16 cellular contexts compared by ENCODE assay signal in genomic region chrX:11541510-11541909, GRCh38.
DNase-seq lines count a peak whose midpoint lies in the region; ATAC-seq and TF ChIP-seq lines count a peak whose summit lies in the region.
"Had no signal": no experiment of that assay in that cellular context is flagged by ENCODE, and none has a peak within 500 bp of the region (broad histone marks: within the 10 kb centered on the region; RNA-seq: fewer than 3 reads in every experiment).

No MANE protein-coding gene starts in this region.

- H3K36me3 Mint-ChIP-seq in stimulated activated effector memory CD8-positive, alpha-beta T cell treated with anti-CD3 and anti-CD28 coated beads, Interleukin-12 subunit alpha, Interleukin-12 subunit beta, amount 100 ng/mL, for 72 hours: no peaks in the 10 kb centered on the region

- H3K9me3 ChIP-seq in IMR-90 (ENCODE audit: control insufficient read depth, insufficient read depth, low read length) (no peaks in the 10 kb centered on the region; the same call in 1 of the 2 replicates), gastrocnemius medialis (no peaks in the 10 kb centered on the region)

- CTCF ChIA-PET in IMR-90 (lab: Yijun Ruan, JAX): no interaction called here

- no peak overlapping the region for H3K14ac ChIP-seq in IMR-90 (replicated peaks; ENCODE audit: low read depth, low read length)

- intact Hi-C loops in IMR-90 (cut with micrococcal nuclease): no loop called here
- intact Hi-C loops in gastrocnemius medialis (cut with DNase I; ENCODE audit: low total_unique reads): loop anchor here (5.0 to 10.0 kb wide), 2 partner anchors 126 to 1367 kb away; partner anchors contain the start of gene ARHGAP6

- dilution Hi-C loops in IMR-90 (cut with HindIII; ENCODE audit: low sequenced_read_pairs, unreplicated experiment): no loop called here

- no peak overlapping the region for H2BK20ac ChIP-seq in IMR-90 (ENCODE audit: low read depth, low read length)

- no peak overlapping the region for H3K4me3 Mint-ChIP-seq in stimulated activated effector memory CD8-positive, alpha-beta T cell treated with anti-CD3 and anti-CD28 coated beads, Interleukin-12 subunit alpha, Interleukin-12 subunit beta, amount 100 ng/mL, for 72 hours
- H3K4me3 Mint-ChIP-seq: CD4-positive, alpha-beta T cell had no signal

- no peak overlapping the region for H2BK5ac ChIP-seq in IMR-90 (ENCODE audit: low read depth, low read length, poor library complexity, severe bottlenecking)

- H3K9ac ChIP-seq in IMR-90 (ENCODE audit: low read depth, low read length): no peak overlapping the region
- H3K9ac ChIP-seq: BLaER1 treated with 17β-estradiol and CSF1 and Interleukin-3, amounts not matched to agents 10 nM and 100 nM had no signal

- BruUV-seq in IMR-90 (replicated peaks; lab: Mats Ljungman, UMichigan): no TSS peak

- no peak overlapping the region for H3K4ac ChIP-seq in IMR-90 (ENCODE audit: low read depth, low read length)

- H3K23ac ChIP-seq in IMR-90 (ENCODE audit: low read depth, low read length): no peak overlapping the region

- in situ Hi-C loops in IMR-90 (cut with MboI; ENCODE audit: low sequenced_read_pairs): no loop called here
- in situ Hi-C loops in gastrocnemius medialis (cut with MboI; ENCODE audit: low sequenced_read_pairs in 4 of 4): loop anchor here in 1 of 4 donors (25.0 kb wide), 1 partner anchor 221 kb away; the partner anchor contains the start of gene MSL3

- no peak overlapping the region for H2AK9ac ChIP-seq in IMR-90 (replicated peaks; ENCODE audit: low read depth, low read length, poor library complexity)

- DNase-seq in IMR-90 (no peak), amniotic epithelial cell (ENCODE audit: low read depth) (peak; percentile 64), fibroblast of the aortic adventitia (ENCODE audit: low read depth) (peak; percentile 32), gastrocnemius medialis (no peak), putamen (ENCODE audit: low spot score) (no peak), D341Med (ENCODE audit: low spot score) (no peak)
- DNase-seq in stimulated activated effector memory CD8-positive, alpha-beta T cell treated with anti-CD3 and anti-CD28 coated beads, Interleukin-12 subunit alpha, Interleukin-12 subunit beta, amount 100 ng/mL, for 72 hours (ENCODE audit: low spot score in 2 of 2): no peak
- DNase-seq: CD4-positive, alpha-beta T cell; DMS53; GOT3; NCI-H2029 treated with DMSO at 0.1 percent for 48 hours; NCI-H526 treated with DMSO at 0.1 percent for 48 hours; PC-9 had no signal

- no peaks in the 10 kb centered on the region for H3K9me3 Mint-ChIP-seq in stimulated activated effector memory CD8-positive, alpha-beta T cell treated with anti-CD3 and anti-CD28 coated beads, Interleukin-12 subunit alpha, Interleukin-12 subunit beta, amount 100 ng/mL, for 72 hours
- H3K9me3 Mint-ChIP-seq: CD4-positive, alpha-beta T cell had no signal

- no peak for ATAC-seq in IMR-90 (ENCODE audit: low read depth)
- ATAC-seq in gastrocnemius medialis: peak; percentile 28 to 37
- no peak for ATAC-seq in stimulated activated effector memory CD8-positive, alpha-beta T cell treated with anti-CD3 and anti-CD28 coated beads, Interleukin-12 subunit alpha, Interleukin-12 subunit beta, amount 100 ng/mL, for 72 hours

- no peaks in the 10 kb centered on the region for H4K20me1 ChIP-seq in IMR-90 (ENCODE audit: insufficient read depth, low read length)
- H4K20me1 ChIP-seq: BLaER1 treated with 17β-estradiol and CSF1 and Interleukin-3, amounts not matched to agents 10 nM and 100 nM had no signal

- no peak for TF ChIP-seq RAD21 in IMR-90 (IDR thresholded peaks at IDR 0.05; ENCODE audit: low read length)

- H3K27me3 ChIP-seq in IMR-90 (ENCODE audit: control insufficient read depth, insufficient read depth, low read length) (no peaks in the 10 kb centered on the region), gastrocnemius medialis (no peaks in the 10 kb centered on the region)

- no peaks in the 10 kb centered on the region for H3K9me1 ChIP-seq in IMR-90 (ENCODE audit: insufficient read depth, low read length)

- H3K79me1 ChIP-seq in IMR-90 (ENCODE audit: low read depth in 1 of 2, low read length in 2 of 2): no peaks in the 10 kb centered on the region

- no peak overlapping the region for H3K18ac ChIP-seq in IMR-90 (ENCODE audit: low read depth, low read length)

- H3K36me3 ChIP-seq in IMR-90 (ENCODE audit: control insufficient read depth, insufficient read depth, low read length) (no peaks in the 10 kb centered on the region), gastrocnemius medialis (no peaks in the 10 kb centered on the region)
- H3K36me3 ChIP-seq: BLaER1 treated with 17β-estradiol and CSF1 and Interleukin-3, amounts not matched to agents 10 nM and 100 nM; HAP-1 had no signal

- no peak overlapping the region for H4K5ac ChIP-seq in IMR-90 (ENCODE audit: low read depth, low read length)

- no peak overlapping the region for H3K56ac ChIP-seq in IMR-90 (ENCODE audit: extremely low read depth, insufficient read depth, low read length)

- H3K27ac Mint-ChIP-seq in stimulated activated effector memory CD8-positive, alpha-beta T cell treated with anti-CD3 and anti-CD28 coated beads, Interleukin-12 subunit alpha, Interleukin-12 subunit beta, amount 100 ng/mL, for 72 hours: no peak overlapping the region
- H3K27ac Mint-ChIP-seq: CD4-positive, alpha-beta T cell had no signal

- H3K4me3 ChIP-seq in IMR-90 (ENCODE audit: insufficient read depth, low read depth, low read length): no peak overlapping the region
- no peak overlapping the region for H3K4me3 ChIP-seq in fibroblast of the aortic adventitia (ENCODE audit: low read depth, low read length)
- H3K4me3 ChIP-seq in gastrocnemius medialis: no peak overlapping the region
- H3K4me3 ChIP-seq: BLaER1 treated with 17β-estradiol and CSF1 and Interleukin-3, amounts not matched to agents 10 nM and 100 nM; HAP-1; PC-9 had no signal

- H3K4me2 ChIP-seq in IMR-90 (ENCODE audit: low read depth, low read length): no peak overlapping the region
- H3K4me2 ChIP-seq: PC-9 had no signal

- POLR2A ChIA-PET in IMR-90 (lab: Charles Lee; ENCODE audit: unreplicated experiment): no interaction called here

- TF ChIP-seq CTCF in IMR-90 (conservative IDR thresholded peaks at IDR 0.05; ENCODE audit: low read depth, low read length): no peak
- TF ChIP-seq CTCF in fibroblast of the aortic adventitia (IDR thresholded peaks at IDR 0.05; ENCODE audit: insufficient read depth, low read length): no peak
- no peak for TF ChIP-seq CTCF in gastrocnemius medialis (IDR thresholded peaks at IDR 0.05 in 4 of 5, conservative IDR thresholded peaks at IDR 0.05 in 1 of 5)

- no peak overlapping the region for H2BK120ac ChIP-seq in IMR-90 (ENCODE audit: low read depth, low read length)

- no peak for TF ChIP-seq POLR2A in IMR-90 (IDR thresholded peaks at IDR 0.05; ENCODE audit: low read depth, low read length)
- TF ChIP-seq POLR2A in gastrocnemius medialis (IDR thresholded peaks at IDR 0.05): no peak

- H3K4me1 Mint-ChIP-seq in stimulated activated effector memory CD8-positive, alpha-beta T cell treated with anti-CD3 and anti-CD28 coated beads, Interleukin-12 subunit alpha, Interleukin-12 subunit beta, amount 100 ng/mL, for 72 hours: no peaks in the 10 kb centered on the region

- H4K91ac ChIP-seq in IMR-90 (ENCODE audit: insufficient read depth, low read depth, low read length): no peak overlapping the region

- H4K8ac ChIP-seq in IMR-90 (ENCODE audit: low read depth in 2 of 2, low read length in 2 of 2): no peak overlapping the region

- H3K27ac ChIP-seq in IMR-90 (ENCODE audit: insufficient read depth, low read length) (no peak overlapping the region), gastrocnemius medialis (peak overlapping the region; percentile 67 to 81 (median 78))
- H3K27ac ChIP-seq: BLaER1 treated with 17β-estradiol and CSF1 and Interleukin-3, amounts not matched to agents 10 nM and 100 nM; HL-60; PC-9 had no signal

- H2BK15ac ChIP-seq in IMR-90 (ENCODE audit: low read depth, low read length): no peak overlapping the region

- no CpG with 5 or more reads among the region's 1 CpG for WGBS in IMR-90 (ENCODE audit: extremely low coverage in 2 of 2, insufficient read length in 1 of 2), 2 experiments

- no peaks in the 10 kb centered on the region for H3K4me1 ChIP-seq in IMR-90 (ENCODE audit: control insufficient read depth, insufficient read depth, low read length)
- peaks cover 2 to 12% of the 10 kb centered on the region in 2 donors for H3K4me1 ChIP-seq in gastrocnemius medialis
- H3K4me1 ChIP-seq: HAP-1 had no signal

- no peak overlapping the region for H2AK5ac ChIP-seq in IMR-90 (ENCODE audit: low read depth, low read length)

- no peak overlapping the region for H2AFZ ChIP-seq in IMR-90 (replicated peaks; ENCODE audit: low read length, poor library complexity)
- H2AFZ ChIP-seq: PC-9 had no signal

TF ChIP-seq in IMR-90, 13 proteins besides CTCF, POLR2A, EP300 and RAD21:
- TF ChIP-seq NFE2L2 (IDR thresholded peaks at IDR 0.05; ENCODE audit: low read depth, low read length) (no peak), CEBPB (IDR thresholded peaks at IDR 0.05; ENCODE audit: low read depth, low read length) (peak; percentile 37; the same call in 1 of the 2 replicates), CHD1 (IDR thresholded peaks at IDR 0.05; ENCODE audit: low read depth, low read length) (no peak)

Comparison
In these comparisons a context has a peak if more than half of its experiments do, and no peak if none do; other contexts are left out.
1. ATAC-seq: peak in gastrocnemius medialis (2 of 2); none in IMR-90 (single experiment) and stimulated activated effector memory CD8-positive, alpha-beta T cell treated with anti-CD3 and anti-CD28 coated beads, Interleukin-12 subunit alpha, Interleukin-12 subunit beta, amount 100 ng/mL, for 72 hours (single experiment).
2. DNase-seq: peak in amniotic epithelial cell (single experiment) and fibroblast of the aortic adventitia (single experiment); none in IMR-90 (single experiment), gastrocnemius medialis (0 of 2), putamen (single experiment), D341Med (single experiment) and stimulated activated effector memory CD8-positive, alpha-beta T cell treated with anti-CD3 and anti-CD28 coated beads, Interleukin-12 subunit alpha, Interleukin-12 subunit beta, amount 100 ng/mL, for 72 hours (0 of 2).